ENCODE assay signal across 12 cellular contexts in the genomic region with DNA sequence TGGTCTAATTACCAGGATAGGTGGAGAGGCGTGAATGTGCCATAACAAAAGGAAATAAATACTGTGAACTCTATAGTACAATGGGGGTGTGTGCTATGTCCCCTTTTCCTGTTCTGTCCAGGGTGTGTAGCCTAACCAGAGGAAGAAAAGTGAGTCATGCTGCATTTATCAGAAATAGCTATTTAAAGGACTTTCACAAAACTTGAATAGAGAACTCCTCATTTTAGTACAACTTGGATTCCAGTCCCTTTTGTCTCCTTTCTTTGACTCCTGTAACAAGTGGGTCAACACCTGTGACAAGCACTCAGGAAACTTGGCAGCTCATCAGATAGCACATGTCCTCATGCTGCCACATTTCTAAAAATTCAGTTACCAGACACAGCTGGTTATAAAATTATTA.
DNase-seq lines count a peak whose midpoint lies in the region; ATAC-seq and TF ChIP-seq lines count a peak whose summit lies in the region.
"Had no signal": no experiment of that assay in that cellular context is flagged by ENCODE, and none has a peak within 500 bp of the region (broad histone marks: within the 10 kb centered on the region; RNA-seq: fewer than 3 reads in every experiment).

No MANE protein-coding gene starts in this region.

- no peaks in the 10 kb centered on the region for H3K27me3 Mint-ChIP-seq in H9 (ENCODE audit: low read depth)

- H3K36me3 Mint-ChIP-seq in H9 (ENCODE audit: insufficient read depth in 1 of 3, low read depth in 3 of 3) = peaks cover 9 to 21% (median 14%) of the 10 kb centered on the region in 3 experiments

- 72% methylated on average over 1 of the region's 1 CpG for WGBS in right cardiac atrium
- 90 to 92% methylated on average over 1 of the region's 1 CpG for WGBS in tibial nerve, 2 donors
- WGBS in H9 (ENCODE audit: extremely low coverage, insufficient read length, low lambda C conversion rate) = no CpG with 5 or more reads among the region's 1 CpG

- H3K27ac Mint-ChIP-seq in H9 = no peak overlapping the region
- H3K27ac Mint-ChIP-seq: CD8-positive, alpha-beta T cell had no signal

- no peak overlapping the region for H4K8ac ChIP-seq in H9 (replicated peaks; ENCODE audit: insufficient read length, low read depth, low read length)

- in situ Hi-C loops in astrocyte of the cerebellum (cut with HindIII; ENCODE audit: low sequenced_read_pairs) = no loop called here

- no peak overlapping the region for H4K5ac ChIP-seq in H9 (ENCODE audit: insufficient read length, low read depth, low read length)

- no peak overlapping the region for H2BK20ac ChIP-seq in H9 (ENCODE audit: low read depth, low read length, poor library complexity, severe bottlenecking)

- DNase-seq in AG20443 (ENCODE audit: low spot score) (peak; percentile 18), HS-27A (ENCODE audit: low read depth) (peak; percentile 43), astrocyte of the cerebellum (ENCODE audit: low read depth) (peak; percentile 5), right cardiac atrium (no peak), DMS153 (lab: John Stamatoyannopoulos, UW) (no peak), tibial nerve (ENCODE audit: low spot score in 2 of 2) (no peak), H9 (no peak)
- no peak for DNase-seq in activated CD4-positive, alpha-beta T cell treated with anti-CD3 and anti-CD28 coated beads for 48 hours
- DNase-seq: activated CD8-positive, alpha-beta memory T cell treated with anti-CD3 and anti-CD28 coated beads, Interleukin-2, amount 50 U/mL, for 4 hours; CD8-positive, alpha-beta T cell; stimulated activated CD8-positive, alpha-beta memory T cell treated with anti-CD3 and anti-CD28 coated beads, Interleukin-4, amount 100 ng/mL, for 48 hours had no signal

- TF ChIP-seq EP300 in tibial nerve (IDR thresholded peaks at IDR 0.05) = no peak

- no peaks in the 10 kb centered on the region for H3K79me2 ChIP-seq in H9 (ENCODE audit: insufficient read depth, low read length)

- H3K27ac ChIP-seq in right cardiac atrium (ENCODE audit: low read length) (no peak overlapping the region), tibial nerve (no peak overlapping the region), H9 (ENCODE audit: insufficient read length, low read depth, low read length) (no peak overlapping the region)

- H4K20me1 ChIP-seq in H9 (ENCODE audit: control insufficient read depth, insufficient read depth, insufficient read length) = no peaks in the 10 kb centered on the region

- no peak overlapping the region for H3K4me2 ChIP-seq in H9 (ENCODE audit: insufficient read depth, insufficient read length, low read length)

- H2BK15ac ChIP-seq in H9 (ENCODE audit: low read depth, low read length) = no peak overlapping the region

- no peak overlapping the region for H3T11ph ChIP-seq in H9 (ENCODE audit: low read length)

- H2AK5ac ChIP-seq in H9 (ENCODE audit: insufficient read length, low read length) = no peak overlapping the region

- no peak overlapping the region for H3K4me3 ChIP-seq in astrocyte of the cerebellum (ENCODE audit: low read depth, low read length)
- no peak overlapping the region for H3K4me3 ChIP-seq in right cardiac atrium (ENCODE audit: low read length)
- H3K4me3 ChIP-seq in tibial nerve = no peak overlapping the region
- H3K4me3 ChIP-seq: skin epidermis had no signal

- peak; percentile 75 to 99 for ATAC-seq in right cardiac atrium
- ATAC-seq: CD8-positive, alpha-beta T cell had no signal

- no peak overlapping the region for H3K9ac ChIP-seq in H9 (ENCODE audit: extremely low read depth, insufficient read length, low read length)

- H3K4ac ChIP-seq in H9 (ENCODE audit: low read depth, low read length) = no peak overlapping the region

- TF ChIP-seq CTCF in astrocyte of the cerebellum (IDR thresholded peaks at IDR 0.05; ENCODE audit: low read depth, low read length, missing control alignments) (no peak), tibial nerve (IDR thresholded peaks at IDR 0.05) (no peak), H9 (conservative IDR thresholded peaks at IDR 0.05) (no peak)

- intact Hi-C loops in right cardiac atrium (cut with DNase I) = no loop called here

- no peaks in the 10 kb centered on the region for H3K23me2 ChIP-seq in H9 (ENCODE audit: insufficient read length, low read depth, low read length, poor library complexity, severe bottlenecking)

- no peaks in the 10 kb centered on the region for H3K9me3 ChIP-seq in right cardiac atrium (ENCODE audit: control insufficient read depth, low read length)
- H3K9me3 ChIP-seq in tibial nerve = peaks cover 0 to 20% (median 8%) of the 10 kb centered on the region in 4 donors
- H3K9me3 ChIP-seq in H9 (ENCODE audit: control insufficient read depth, low read depth, low read length) = no peaks in the 10 kb centered on the region

- peaks cover 9 to 10% of the 10 kb centered on the region in 2 experiments for H3K4me1 Mint-ChIP-seq in H9

- H3K27me3 ChIP-seq in right cardiac atrium (ENCODE audit: control insufficient read depth, insufficient read depth) = no peaks in the 10 kb centered on the region
- H3K27me3 ChIP-seq in tibial nerve = no peaks in the 10 kb centered on the region
- H3K27me3 ChIP-seq in H9 (ENCODE audit: insufficient read depth, low read length) = no peaks in the 10 kb centered on the region

- no peak overlapping the region for H2AFZ ChIP-seq in H9 (ENCODE audit: low read length)

- H3K9me3 Mint-ChIP-seq in H9 = peaks cover 10 to 12% of the 10 kb centered on the region in 2 experiments

- no peak overlapping the region for H4K91ac ChIP-seq in H9 (ENCODE audit: insufficient read length, low read depth, low read length)

- H3K23ac ChIP-seq in H9 (ENCODE audit: insufficient read length, low read depth, low read length) = no peak overlapping the region

- H3K14ac ChIP-seq in H9 (ENCODE audit: insufficient read depth, low read length) = no peak overlapping the region

- TF ChIP-seq POLR2A in tibial nerve (IDR thresholded peaks at IDR 0.05) = no peak

- peaks cover 0 to 57% (median 0%) of the 10 kb centered on the region in 3 donors for H3K36me3 ChIP-seq in tibial nerve

- no peak overlapping the region for H2BK12ac ChIP-seq in H9 (ENCODE audit: insufficient read length, low read depth, low read length)

- no peaks in the 10 kb centered on the region for H3K79me1 ChIP-seq in H9 (ENCODE audit: insufficient read depth, low read depth, low read length, poor library complexity, severe bottlenecking)

- H3K18ac ChIP-seq in H9 (ENCODE audit: insufficient read length, low read depth, low read length) = no peak overlapping the region

- H2BK5ac ChIP-seq in H9 (ENCODE audit: insufficient read length, low read length) = no peak overlapping the region

- no peak overlapping the region for H3K4me3 Mint-ChIP-seq in H9
- H3K4me3 Mint-ChIP-seq: CD8-positive, alpha-beta T cell had no signal

- no peak overlapping the region for H2BK120ac ChIP-seq in H9 (ENCODE audit: low read depth, low read length, poor library complexity, severe bottlenecking)

- H3K4me1 ChIP-seq in right cardiac atrium (ENCODE audit: control insufficient read depth, insufficient read depth, low read length) (no peaks in the 10 kb centered on the region), tibial nerve (no peaks in the 10 kb centered on the region), H9 (ENCODE audit: insufficient read depth, low read length) (no peaks in the 10 kb centered on the region)

- H3K56ac ChIP-seq in H9 (ENCODE audit: insufficient read length, low read depth, low read length) = no peak overlapping the region

Comparison
In these comparisons a context has a peak if more than half of its experiments do, and no peak if none do; other contexts are left out.
1. DNase-seq: peak in AG20443 (single experiment), HS-27A (single experiment) and astrocyte of the cerebellum (single experiment); none in right cardiac atrium (0 of 3), activated CD4-positive, alpha-beta T cell treated with anti-CD3 and anti-CD28 coated beads for 48 hours (single experiment), DMS153 (single experiment), tibial nerve (0 of 2) and H9 (single experiment).